11 cellular contexts compared by ENCODE assay signal in genomic region chr15:78640527-78640839, GRCh38. TPM values are rescaled to one million over a fixed set of nuclear protein-coding genes. Genes with fewer than 3 reads are reported as not detected.
DNase-seq lines count a peak whose midpoint lies in the region; ATAC-seq and TF ChIP-seq lines count a peak whose summit lies in the region.
"Had no signal": no experiment of that assay in that cellular context is flagged by ENCODE, and none has a peak within 500 bp of the region (broad histone marks: within the 10 kb centered on the region; RNA-seq: fewer than 3 reads in every experiment).

No MANE protein-coding gene starts in this region.

- no peak overlapping the region for H3K27ac ChIP-seq in suprapubic skin

- H3K4me1 Mint-ChIP-seq in activated CD4-positive, alpha-beta T cell treated with anti-CD3 and anti-CD28 coated beads for 36 hours: peaks cover 8% of the 10 kb centered on the region
- peaks cover 7% of the 10 kb centered on the region for H3K4me1 Mint-ChIP-seq in activated naive CD8-positive, alpha-beta T cell treated with anti-CD3 and anti-CD28 coated beads, Interleukin-2, amount 10 ng/mL, durations not matched to agents 7 days and 5 days
- H3K4me1 Mint-ChIP-seq in immature natural killer cell: peaks cover 0 to 4% of the 10 kb centered on the region in 2 donors

- peaks cover 13% of the 10 kb centered on the region for H3K4me1 ChIP-seq in suprapubic skin

- no peaks in the 10 kb centered on the region for H3K9me3 Mint-ChIP-seq in activated CD4-positive, alpha-beta T cell treated with anti-CD3 and anti-CD28 coated beads for 36 hours (ENCODE audit: low read depth)
- no peaks in the 10 kb centered on the region for H3K9me3 Mint-ChIP-seq in activated naive CD8-positive, alpha-beta T cell treated with anti-CD3 and anti-CD28 coated beads, Interleukin-2, amount 10 ng/mL, durations not matched to agents 7 days and 5 days
- no peaks in the 10 kb centered on the region for H3K9me3 Mint-ChIP-seq in immature natural killer cell
- H3K9me3 Mint-ChIP-seq: T-helper 1 cell treated with Interleukin-12 subunit alpha and Interleukin-12 subunit beta and Interleukin-4 antibody, amounts not matched to agents 30 μg/mL and 1 μg/mL, for 36 hours had no signal

- no peaks in the 10 kb centered on the region for H3K36me3 Mint-ChIP-seq in activated CD4-positive, alpha-beta T cell treated with anti-CD3 and anti-CD28 coated beads for 36 hours (ENCODE audit: low read depth)
- no peaks in the 10 kb centered on the region for H3K36me3 Mint-ChIP-seq in activated naive CD8-positive, alpha-beta T cell treated with anti-CD3 and anti-CD28 coated beads, Interleukin-2, amount 10 ng/mL, durations not matched to agents 7 days and 5 days
- no peaks in the 10 kb centered on the region for H3K36me3 Mint-ChIP-seq in immature natural killer cell

- TF ChIP-seq EP300 in suprapubic skin (IDR thresholded peaks at IDR 0.05): no peak

- peak overlapping the region; percentile 44 for H3K4me3 Mint-ChIP-seq in activated CD4-positive, alpha-beta T cell treated with anti-CD3 and anti-CD28 coated beads for 36 hours
- H3K4me3 Mint-ChIP-seq in activated naive CD8-positive, alpha-beta T cell treated with anti-CD3 and anti-CD28 coated beads, Interleukin-2, amount 10 ng/mL, durations not matched to agents 7 days and 5 days: peak overlapping the region; percentile 44
- H3K4me3 Mint-ChIP-seq in immature natural killer cell: peak overlapping the region; percentile 23 to 66 (median 40)
- H3K4me3 Mint-ChIP-seq: T-helper 1 cell treated with Interleukin-12 subunit alpha and Interleukin-12 subunit beta and Interleukin-4 antibody, amounts not matched to agents 30 μg/mL and 1 μg/mL, for 36 hours had no signal

- H3K36me3 ChIP-seq in suprapubic skin: no peaks in the 10 kb centered on the region

- DNase-seq in activated CD4-positive, alpha-beta T cell treated with anti-CD3 and anti-CD28 coated beads for 36 hours: no peak
- no peak for DNase-seq in activated CD4-positive, alpha-beta T cell treated with anti-CD3 and anti-CD28 coated beads, Interleukin-2, amount 50 U/mL, for 4 hours
- DNase-seq in activated naive CD8-positive, alpha-beta T cell treated with anti-CD3 and anti-CD28 coated beads, Interleukin-2, amount 10 ng/mL, durations not matched to agents 7 days and 5 days: no peak
- DNase-seq in immature natural killer cell (no peak), suprapubic skin (ENCODE audit: low spot score in 2 of 2) (no peak), NCI-H1436 treated with DMSO at 0.1 percent for 48 hours (lab: John Stamatoyannopoulos, UW) (no peak)
- DNase-seq in NK-92 treated with Interleukin-12 subunit alpha and Interleukin-12 subunit beta, amount 100 ng/mL, for 24 hours (lab: John Stamatoyannopoulos, UW): no peak
- DNase-seq: IMR-90 had no signal

- peaks cover 19% of the 10 kb centered on the region for H3K27me3 Mint-ChIP-seq in activated CD4-positive, alpha-beta T cell treated with anti-CD3 and anti-CD28 coated beads for 36 hours
- H3K27me3 Mint-ChIP-seq in activated naive CD8-positive, alpha-beta T cell treated with anti-CD3 and anti-CD28 coated beads, Interleukin-2, amount 10 ng/mL, durations not matched to agents 7 days and 5 days: peaks cover 17% of the 10 kb centered on the region
- peaks cover 3 to 9% (median 7%) of the 10 kb centered on the region in 3 donors for H3K27me3 Mint-ChIP-seq in immature natural killer cell (ENCODE audit: low read depth in 3 of 3)

- ATAC-seq in activated CD4-positive, alpha-beta T cell treated with anti-CD3 and anti-CD28 coated beads for 36 hours: no peak
- ATAC-seq in activated naive CD8-positive, alpha-beta T cell treated with anti-CD3 and anti-CD28 coated beads, Interleukin-2, amount 10 ng/mL, durations not matched to agents 7 days and 5 days (ENCODE audit: low read depth): peak; percentile 12
- ATAC-seq in GM18520 (IDR thresholded peaks at IDR 0.05; ENCODE audit: unreplicated experiment): no peak

- CTCF ChIA-PET in activated CD4-positive, alpha-beta T cell treated with anti-CD3 and anti-CD28 coated beads for 36 hours (lab: Charles Lee): interaction anchor here (0.6 to 4.2 kb wide), 6 partner anchors 52 to 171 kb away, joined by 3 to 33 read pairs (median 4); no protein-coding TSS in a partner anchor

- no peak for TF ChIP-seq POLR2A in suprapubic skin (IDR thresholded peaks at IDR 0.05)

- TF ChIP-seq CTCF in suprapubic skin (IDR thresholded peaks at IDR 0.05): no peak

- intact Hi-C loops in activated CD4-positive, alpha-beta T cell treated with anti-CD3 and anti-CD28 coated beads for 36 hours (cut with DNase I, micrococcal nuclease): no loop called here

- H3K9me3 ChIP-seq in suprapubic skin: no peaks in the 10 kb centered on the region

- H3K27me3 ChIP-seq in suprapubic skin: peaks cover 12% of the 10 kb centered on the region

- no peak overlapping the region for H3K27ac Mint-ChIP-seq in activated CD4-positive, alpha-beta T cell treated with anti-CD3 and anti-CD28 coated beads for 36 hours
- H3K27ac Mint-ChIP-seq in activated naive CD8-positive, alpha-beta T cell treated with anti-CD3 and anti-CD28 coated beads, Interleukin-2, amount 10 ng/mL, durations not matched to agents 7 days and 5 days: no peak overlapping the region
- no peak overlapping the region for H3K27ac Mint-ChIP-seq in immature natural killer cell
- H3K27ac Mint-ChIP-seq: T-helper 1 cell treated with Interleukin-12 subunit alpha and Interleukin-12 subunit beta and Interleukin-4 antibody, amounts not matched to agents 30 μg/mL and 1 μg/mL, for 36 hours had no signal

- peak overlapping the region; percentile 46 for H3K4me3 ChIP-seq in suprapubic skin

- POLR2A ChIA-PET in activated CD4-positive, alpha-beta T cell treated with anti-CD3 and anti-CD28 coated beads for 36 hours (lab: Charles Lee): no interaction called here
- POLR2A ChIA-PET in activated naive CD8-positive, alpha-beta T cell treated with anti-CD3 and anti-CD28 coated beads, Interleukin-2, amount 10 ng/mL, durations not matched to agents 7 days and 5 days (lab: Charles Lee): no interaction called here

- WGBS in suprapubic skin: no CpG with 5 or more reads among the region's 14 CpGs

RNA-seq across cellular contexts. Expression of gene CHRNB4, which starts 0.5 kb away (rescaled TPM):
- total RNA-seq in activated CD4-positive, alpha-beta T cell treated with anti-CD3 and anti-CD28 coated beads for 36 hours: not detected
- total RNA-seq in activated naive CD8-positive, alpha-beta T cell treated with anti-CD3 and anti-CD28 coated beads, Interleukin-2, amount 10 ng/mL, durations not matched to agents 7 days and 5 days: not detected
- not detected for polyA plus RNA-seq in immature natural killer cell
- total RNA-seq in suprapubic skin: under 1 TPM in 1 of 4 donors, not detected in 3; 0.47 TPM
- total RNA-seq: dermis microvascular lymphatic vessel endothelial cell, IMR-90 had no signal
- polyA plus RNA-seq: IMR-90 had no signal

RNA-seq across cellular contexts. Expression of gene CHRNA3, which starts 19.7 kb away (rescaled TPM):
- not detected for total RNA-seq in activated CD4-positive, alpha-beta T cell treated with anti-CD3 and anti-CD28 coated beads for 36 hours
- total RNA-seq in activated naive CD8-positive, alpha-beta T cell treated with anti-CD3 and anti-CD28 coated beads, Interleukin-2, amount 10 ng/mL, durations not matched to agents 7 days and 5 days: not detected
- polyA plus RNA-seq in immature natural killer cell: not detected
- 1 to 10 TPM in 2 of 4 donors, under 1 TPM in 1, not detected in 1; 0.70 to 1.9 (median 1.6) TPM for total RNA-seq in suprapubic skin
- total RNA-seq: dermis microvascular lymphatic vessel endothelial cell, IMR-90 had no signal
- polyA plus RNA-seq: IMR-90 had no signal
